ENCODE assay signal across 1 cellular context in genomic region chr16:86683441-86684194, GRCh38.
TF ChIP-seq lines count a peak whose summit lies in the region.

No MANE protein-coding gene starts in this region.

TF ChIP-seq in HEK293, 187 proteins besides CTCF, POLR2A, EP300 and RAD21 (continued from another document):
- TF ChIP-seq ZNF148 (tag by site-specific recombination; IDR thresholded peaks at IDR 0.05; ENCODE audit: borderline replicate concordance) = no peak
- TF ChIP-seq ZNF18 (tag by site-specific recombination; IDR thresholded peaks at IDR 0.05) = no peak
- peak; percentile 92 for TF ChIP-seq ZNF596 (tag by site-specific recombination; IDR thresholded peaks at IDR 0.05)
- no peak for TF ChIP-seq ZNF707 (tag by site-specific recombination; IDR thresholded peaks at IDR 0.05)
- no peak for TF ChIP-seq ZBTB48 (tag by site-specific recombination; IDR thresholded peaks at IDR 0.05)
- TF ChIP-seq PRDM2 (tag by site-specific recombination; IDR thresholded peaks at IDR 0.05; ENCODE audit: borderline replicate concordance) = no peak
- peak; percentile 84 for TF ChIP-seq ZNF366 (tag by site-specific recombination; conservative IDR thresholded peaks at IDR 0.05)
- no peak for TF ChIP-seq ZNF670 (tag by site-specific recombination; IDR thresholded peaks at IDR 0.05; ENCODE audit: low read depth)
- no peak for TF ChIP-seq SP2 (tag by site-specific recombination; IDR thresholded peaks at IDR 0.05)
- TF ChIP-seq ZNF776 (tag by site-specific recombination; IDR thresholded peaks at IDR 0.05; ENCODE audit: borderline replicate concordance) = peak; percentile 65; the same call in 1 of the 2 replicates
- no peak for TF ChIP-seq OVOL3 (tag by site-specific recombination; IDR thresholded peaks at IDR 0.05)
- no peak for TF ChIP-seq FEZF1 (tag by site-specific recombination; IDR thresholded peaks at IDR 0.05)
- TF ChIP-seq ZNF433 (tag by site-specific recombination; IDR thresholded peaks at IDR 0.05; ENCODE audit: low read depth) = no peak
- TF ChIP-seq ZNF169 (tag by site-specific recombination; IDR thresholded peaks at IDR 0.05) = peak; percentile 80
- TF ChIP-seq SALL2 (tag by site-specific recombination; IDR thresholded peaks at IDR 0.05; ENCODE audit: borderline replicate concordance) = 0 out of 2 replicates have a peak, but pooled peaks have one; percentile 56
- TF ChIP-seq MYNN (tag by site-specific recombination; IDR thresholded peaks at IDR 0.05; ENCODE audit: borderline replicate concordance) = no peak
- no peak for TF ChIP-seq BCL11A (tag by site-specific recombination; IDR thresholded peaks at IDR 0.05; ENCODE audit: low read depth)
